ENCODE assay signal across 21 cellular contexts in genomic region chr4:141011799-141012377, GRCh38.
DNase-seq lines count a peak whose midpoint lies in the region; ATAC-seq and TF ChIP-seq lines count a peak whose summit lies in the region.
"Had no signal": no experiment of that assay in that cellular context is flagged by ENCODE, and none has a peak within 500 bp of the region (broad histone marks: within the 10 kb centered on the region; RNA-seq: fewer than 3 reads in every experiment).

No MANE protein-coding gene starts in this region.

- no peaks in the 10 kb centered on the region for H3K27me3 Mint-ChIP-seq in HFFc6 (ENCODE audit: insufficient read depth)
- H3K27me3 Mint-ChIP-seq: activated naive CD8-positive, alpha-beta T cell treated with anti-CD3 and anti-CD28 coated beads for 36 hours; dendritic cell treated with granulocyte-macrophage colony-stimulating factor and Interleukin-4, amounts not matched to agents 40 ng/mL and 50 ng/mL, for 4 days had no signal

- no peak overlapping the region for H3K27ac Mint-ChIP-seq in HFFc6
- H3K27ac Mint-ChIP-seq: activated naive CD8-positive, alpha-beta T cell treated with anti-CD3 and anti-CD28 coated beads for 36 hours; dendritic cell treated with granulocyte-macrophage colony-stimulating factor and Interleukin-4, amounts not matched to agents 40 ng/mL and 50 ng/mL, for 4 days had no signal

- TF ChIP-seq CTCF in HFFc6 (IDR thresholded peaks at IDR 0.05) = no peak

- H3K36me3 Mint-ChIP-seq in HFFc6 (ENCODE audit: low read depth) = no peaks in the 10 kb centered on the region
- H3K36me3 Mint-ChIP-seq: activated naive CD8-positive, alpha-beta T cell treated with anti-CD3 and anti-CD28 coated beads for 36 hours had no signal

- H3K4me1 Mint-ChIP-seq in HFFc6 (ENCODE audit: low read depth) = no peaks in the 10 kb centered on the region
- H3K4me1 Mint-ChIP-seq: activated naive CD8-positive, alpha-beta T cell treated with anti-CD3 and anti-CD28 coated beads for 36 hours; neural crest cell had no signal

- no peak overlapping the region for H3K4me3 Mint-ChIP-seq in HFFc6
- H3K4me3 Mint-ChIP-seq: activated naive CD8-positive, alpha-beta T cell treated with anti-CD3 and anti-CD28 coated beads for 36 hours; dendritic cell treated with granulocyte-macrophage colony-stimulating factor and Interleukin-4, amounts not matched to agents 40 ng/mL and 50 ng/mL, for 4 days; neural crest cell had no signal

- ATAC-seq in sciatic nerve = peak; percentile 93

- DNase-seq in G401 (ENCODE audit: low spot score) = peak; percentile 79
- DNase-seq in cerebellar cortex (ENCODE audit: low spot score) = peak; percentile 75
- DNase-seq in medulla oblongata (ENCODE audit: extremely low spot score) = peak; percentile 71
- peak; percentile 66 for DNase-seq in sciatic nerve (ENCODE audit: low spot score)
- DNase-seq in NK-92 treated with Interleukin-12 subunit alpha and Interleukin-12 subunit beta, amount 100 ng/mL, for 24 hours (lab: John Stamatoyannopoulos, UW) = no peak
- DNase-seq in HFFc6 = no peak
- DNase-seq in NCI-H2196 (lab: John Stamatoyannopoulos, UW; ENCODE audit: unreplicated experiment) = no peak
- DNase-seq: activated effector memory CD4-positive, alpha-beta T cell treated with anti-CD3 and anti-CD28 coated beads, Interleukin-2, amount 50 U/mL, for 16 hours; activated naive CD8-positive, alpha-beta T cell treated with anti-CD3 and anti-CD28 coated beads for 36 hours; COR-L47; DMS79; KBM-7; NCI-H1105 treated with DMSO at 0.1 percent for 48 hours; NCI-H1930; NCI-H2227 treated with DMSO at 0.1 percent for 48 hours; NCI-H526 treated with DMSO at 0.1 percent for 48 hours; RPMI8226; stimulated activated CD8-positive, alpha-beta memory T cell treated with anti-CD3 and anti-CD28 coated beads, Interleukin-4, amount 100 ng/mL, for 48 hours; trophoblast cell had no signal

- no peaks in the 10 kb centered on the region for H3K9me3 Mint-ChIP-seq in HFFc6
- H3K9me3 Mint-ChIP-seq: activated naive CD8-positive, alpha-beta T cell treated with anti-CD3 and anti-CD28 coated beads for 36 hours; dendritic cell treated with granulocyte-macrophage colony-stimulating factor and Interleukin-4, amounts not matched to agents 40 ng/mL and 50 ng/mL, for 4 days had no signal

- intact Hi-C loops in sciatic nerve (cut with DNase I) = no loop called here

- in situ Hi-C loops in G401 (cut with HindIII; ENCODE audit: low sequenced_read_pairs) = no loop called here

Comparison
In these comparisons a context has a peak if more than half of its experiments do, and no peak if none do; other contexts are left out.
1. DNase-seq: peak in G401 (single experiment), cerebellar cortex (single experiment), medulla oblongata (single experiment) and sciatic nerve (single experiment); none in NK-92 treated with Interleukin-12 subunit alpha and Interleukin-12 subunit beta, amount 100 ng/mL, for 24 hours (single experiment), HFFc6 (single experiment) and NCI-H2196 (single experiment).